Comparison of ENCODE assay signal across 16 cellular contexts in the genomic region with DNA sequence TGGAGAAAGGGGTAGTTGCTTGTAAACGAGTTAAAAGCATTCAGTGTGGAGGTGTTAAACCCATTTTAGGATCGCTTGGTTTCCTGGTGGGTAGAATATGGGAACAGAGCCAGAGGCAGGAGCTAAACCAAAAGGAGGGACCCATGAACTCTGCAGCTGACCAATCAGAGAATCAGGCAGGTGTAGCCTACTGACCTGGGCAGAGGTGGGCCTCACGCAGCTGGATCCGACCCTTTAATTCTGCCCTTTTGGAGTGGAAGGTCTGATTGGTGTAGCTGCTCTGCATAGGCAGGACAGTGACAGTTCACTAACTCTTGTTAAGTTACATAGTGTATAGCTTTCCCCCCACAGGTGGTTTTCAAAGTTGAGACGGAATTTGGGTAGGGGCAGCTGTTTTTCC.
DNase-seq lines count a peak whose midpoint lies in the region; ATAC-seq and TF ChIP-seq lines count a peak whose summit lies in the region.
"Had no signal": no experiment of that assay in that cellular context is flagged by ENCODE, and none has a peak within 500 bp of the region (broad histone marks: within the 10 kb centered on the region; RNA-seq: fewer than 3 reads in every experiment).

No MANE protein-coding gene starts in this region.

- POLR2A ChIA-PET in Caco-2 (lab: Charles Lee), result no interaction called here

- H3K36me3 ChIP-seq in thoracic aorta (peaks cover 29% of the 10 kb centered on the region), Caco-2 (ENCODE audit: control insufficient read depth, insufficient read depth, low read length) (no peaks in the 10 kb centered on the region), gastrocnemius medialis (no peaks in the 10 kb centered on the region)

- DNase-seq in activated T-cell treated with anti-CD3 and anti-CD28 coated beads, Interleukin-2, amount 50 U/mL, for 24 hours, result no peak
- DNase-seq in activated T-cell treated with anti-CD3 and anti-CD28 coated beads, Interleukin-2, amount 50 U/mL, for 48 hours, result no peak
- DNase-seq in immature natural killer cell (no peak), thoracic aorta (ENCODE audit: low spot score) (no peak), Caco-2 (no peak), gastrocnemius medialis (no peak)
- DNase-seq: activated CD8-positive, alpha-beta memory T cell treated with anti-CD3 and anti-CD28 coated beads, Interleukin-2, amount 50 U/mL, for 4 hours; amniotic stem cell; DMS 273 treated with DMSO at 0.1 percent for 48 hours; esophagus squamous epithelium; GOT3; left colon; trophoblast cell had no signal

- TF ChIP-seq CTCF in VCaP (conservative IDR thresholded peaks at IDR 0.05) (no peak), thoracic aorta (IDR thresholded peaks at IDR 0.05) (no peak), Caco-2 (IDR thresholded peaks at IDR 0.05; ENCODE audit: insufficient read depth in 1 of 2, low read depth in 1 of 2, low read length in 1 of 2, severe bottlenecking in 1 of 2, unreplicated experiment in 1 of 2) (no peak), gastrocnemius medialis (IDR thresholded peaks at IDR 0.05 in 4 of 5, conservative IDR thresholded peaks at IDR 0.05 in 1 of 5) (no peak)

- H3K27me3 ChIP-seq in thoracic aorta (replicated peaks; ENCODE audit: insufficient read depth) (no peaks in the 10 kb centered on the region), Caco-2 (replicated peaks; ENCODE audit: control insufficient read depth, insufficient read depth, low read length) (no peaks in the 10 kb centered on the region), gastrocnemius medialis (no peaks in the 10 kb centered on the region)
- H3K27me3 ChIP-seq: esophagus squamous epithelium, SJCRH30 had no signal

- peaks cover 69% of the 10 kb centered on the region for H3K4me1 Mint-ChIP-seq in activated T-cell treated with anti-CD3 and anti-CD28 coated beads, Interleukin-2, amount 50 U/mL, for 24 hours (ENCODE audit: low read depth)
- H3K4me1 Mint-ChIP-seq in immature natural killer cell (peaks cover 57 to 73% of the 10 kb centered on the region in 2 donors), Caco-2 (ENCODE audit: low read depth, unreplicated experiment) (peaks cover 14% of the 10 kb centered on the region)

- no peaks in the 10 kb centered on the region for H3K9me3 Mint-ChIP-seq in activated T-cell treated with anti-CD3 and anti-CD28 coated beads, Interleukin-2, amount 50 U/mL, for 24 hours
- H3K9me3 Mint-ChIP-seq in immature natural killer cell (no peaks in the 10 kb centered on the region), Caco-2 (ENCODE audit: unreplicated experiment) (no peaks in the 10 kb centered on the region)

- intact Hi-C loops in Caco-2 (cut with micrococcal nuclease; ENCODE audit: unreplicated experiment) (loop anchor here (5.0 kb wide), 1 partner anchor 243 kb away; a partner anchor contains a TSS), gastrocnemius medialis (cut with DNase I; ENCODE audit: low total_unique reads) (no loop called here)

- no peaks in the 10 kb centered on the region for H3K27me3 Mint-ChIP-seq in activated T-cell treated with anti-CD3 and anti-CD28 coated beads, Interleukin-2, amount 50 U/mL, for 24 hours
- H3K27me3 Mint-ChIP-seq in immature natural killer cell (ENCODE audit: low read depth in 3 of 3) (peaks cover 2 to 9% (median 3%) of the 10 kb centered on the region in 3 donors), Caco-2 (ENCODE audit: insufficient read depth, unreplicated experiment) (no peaks in the 10 kb centered on the region)

- H3K4me3 ChIP-seq in thoracic aorta (no peak overlapping the region), Caco-2 (ENCODE audit: low read depth, low read length) (no peak overlapping the region), gastrocnemius medialis (no peak overlapping the region)
- H3K4me3 ChIP-seq: esophagus squamous epithelium, SJCRH30 had no signal

- TF ChIP-seq POLR2A in gastrocnemius medialis (IDR thresholded peaks at IDR 0.05), result no peak

- H3K36me3 Mint-ChIP-seq in activated T-cell treated with anti-CD3 and anti-CD28 coated beads, Interleukin-2, amount 50 U/mL, for 24 hours (ENCODE audit: low read depth), result peaks cover 71% of the 10 kb centered on the region
- H3K36me3 Mint-ChIP-seq in immature natural killer cell, result peaks cover 27 to 42% (median 41%) of the 10 kb centered on the region in 3 donors
- peaks cover 21% of the 10 kb centered on the region for H3K36me3 Mint-ChIP-seq in Caco-2 (ENCODE audit: insufficient read depth, unreplicated experiment)

- no peak for ATAC-seq in thoracic aorta (ENCODE audit: insufficient number of reproducible peaks, low FRiP score, low read depth)
- ATAC-seq in gastrocnemius medialis, result no peak
- ATAC-seq in HG03196 (IDR thresholded peaks at IDR 0.05; ENCODE audit: unreplicated experiment), result no peak

- peak overlapping the region; percentile 87 for H3K27ac Mint-ChIP-seq in activated T-cell treated with anti-CD3 and anti-CD28 coated beads, Interleukin-2, amount 50 U/mL, for 24 hours
- peak overlapping the region; percentile 27 to 92 (median 69) for H3K27ac Mint-ChIP-seq in immature natural killer cell
- no peak overlapping the region for H3K27ac Mint-ChIP-seq in Caco-2 (ENCODE audit: unreplicated experiment)

- H3K27ac ChIP-seq in VCaP (peak overlapping the region; percentile 65), thoracic aorta (peak overlapping the region; percentile 31 to 57), gastrocnemius medialis (no peak overlapping the region)
- H3K27ac ChIP-seq: SJCRH30 had no signal

- CTCF ChIA-PET in Caco-2 (lab: Charles Lee), result interaction anchor here (0.7 to 2.6 kb wide), 8 partner anchors 70 to 242 kb away, joined by 3 to 9 read pairs (median 4); no protein-coding TSS in a partner anchor

- no peak overlapping the region for H3K4me3 Mint-ChIP-seq in activated T-cell treated with anti-CD3 and anti-CD28 coated beads, Interleukin-2, amount 50 U/mL, for 24 hours
- H3K4me3 Mint-ChIP-seq in immature natural killer cell (no peak overlapping the region), Caco-2 (ENCODE audit: unreplicated experiment) (no peak overlapping the region)

- H3K4me1 ChIP-seq in thoracic aorta (ENCODE audit: control insufficient read depth in 1 of 2, low read depth in 2 of 2), result peaks cover 25 to 59% of the 10 kb centered on the region in 2 donors
- 0 out of 2 replicates have a peak, but pooled peaks cover 6% of the 10 kb centered on the region for H3K4me1 ChIP-seq in Caco-2
- peaks cover 4 to 12% of the 10 kb centered on the region in 2 donors for H3K4me1 ChIP-seq in gastrocnemius medialis

- in situ Hi-C loops in gastrocnemius medialis (cut with MboI; ENCODE audit: low sequenced_read_pairs in 4 of 4), result no loop called here

- no TSS peak for BruUV-seq in Caco-2 (replicated peaks; lab: Mats Ljungman, UMichigan)

- no peaks in the 10 kb centered on the region for H3K9me3 ChIP-seq in thoracic aorta
- no peaks in the 10 kb centered on the region for H3K9me3 ChIP-seq in Caco-2
- H3K9me3 ChIP-seq in gastrocnemius medialis, result no peaks in the 10 kb centered on the region
- H3K9me3 ChIP-seq: esophagus squamous epithelium, SJCRH30 had no signal

Comparison
In these comparisons a context has a peak if more than half of its experiments do, and no peak if none do; other contexts are left out.
1. H3K27ac ChIP-seq: peak in VCaP (single experiment) and thoracic aorta (2 of 2); none in gastrocnemius medialis (0 of 4).